8 cellular contexts compared by ENCODE assay signal in genomic region chr1:145845514-145846161, GRCh38. TPM values are rescaled to one million over a fixed set of nuclear protein-coding genes. Genes with fewer than 3 reads are reported as not detected.
DNase-seq lines count a peak whose midpoint lies in the region; ATAC-seq and TF ChIP-seq lines count a peak whose summit lies in the region.

Gene NUDT17, plus strand, starts transcription at chr1:145845630. Its CDS starts 11 bp downstream, at chr1:145845641.

- H3K4me3 ChIP-seq in dorsolateral prefrontal cortex, result peak within 1 kb of the TSS; percentile 45 to 82 (median 66)
- peak within 1 kb of the TSS; percentile 66 for H3K4me3 ChIP-seq in lower lobe of right lung

- DNase-seq in AG08395 (ENCODE audit: low spot score) (peak; percentile 90), NCI-H446 treated with DMSO at 0.1 percent for 48 hours (lab: John Stamatoyannopoulos, UW) (peak; percentile 46), dorsolateral prefrontal cortex (peak; percentile 57 to 79 (median 72)), lower lobe of right lung (peak; percentile 91)
- DNase-seq in activated CD4-positive, alpha-beta T cell treated with anti-CD3 and anti-CD28 coated beads, Interleukin-2, amount 50 U/mL, for 1 hour, result peak; percentile 78
- peak in 2 of 3 donors; percentile 43 to 77 for DNase-seq in stimulated activated CD4-positive, alpha-beta T cell treated with anti-CD3 and anti-CD28 coated beads, TNF-alpha, amount 100 ng/mL, for 48 hours (ENCODE audit: low read depth in 3 of 3)

- peaks cover 26% of the 10 kb centered on the region for H3K4me1 ChIP-seq in lower lobe of right lung

- H3K27ac ChIP-seq in dorsolateral prefrontal cortex (peak within 1 kb of the TSS in 57 of 59 donors; percentile 17 to 89 (median 76)), lower lobe of right lung (peak within 1 kb of the TSS; percentile 60)

- TF ChIP-seq CTCF in dorsolateral prefrontal cortex (IDR thresholded peaks at IDR 0.05 in 54 of 56, conservative IDR thresholded peaks at IDR 0.05 in 2 of 56; ENCODE audit: low read depth in 1 of 56, partially characterized antibody in 56 of 56) (peak; percentile 52 to 95 (median 89)), lower lobe of right lung (IDR thresholded peaks at IDR 0.05) (peak; percentile 91)

- ATAC-seq in GM18861 (IDR thresholded peaks at IDR 0.05; ENCODE audit: unreplicated experiment) (peak; percentile 31), HG03108 (IDR thresholded peaks at IDR 0.05; ENCODE audit: unreplicated experiment) (peak; percentile 51), lower lobe of right lung (peak; percentile 92 to 94)

- intact Hi-C loops in dorsolateral prefrontal cortex (cut with DNase I) (loop anchor here (2.0 to 5.0 kb wide), 3 partner anchors 13 to 167 kb away; partner anchors contain the start of gene PIAS3 (in 1 of the 2)), lower lobe of right lung (cut with DNase I) (no loop called here)

- H3K9me3 ChIP-seq in lower lobe of right lung, result no peaks in the 10 kb centered on the region

- H3K36me3 ChIP-seq in lower lobe of right lung, result peaks cover 65% of the 10 kb centered on the region

- H3K27me3 ChIP-seq in dorsolateral prefrontal cortex (no peaks in the 10 kb centered on the region), lower lobe of right lung (ENCODE audit: low read depth) (no peaks in the 10 kb centered on the region)

RNA-seq across cellular contexts. Expression of gene NUDT17, which starts in this region (rescaled TPM):
- 10 to 100 TPM in 1 of 120 experiments, 1 to 10 TPM in 119; 2.6 to 10.1 (median 5.5) TPM for total RNA-seq in dorsolateral prefrontal cortex
- total RNA-seq in lower lobe of right lung, result 2.5 TPM

Comparison
In these comparisons a context has a peak if more than half of its experiments do, and no peak if none do; other contexts are left out.
1. Peak in every context shown above with its lines: DNase-seq, ATAC-seq, H3K4me3 ChIP-seq and H3K27ac ChIP-seq.
2. ATAC-seq: peak in every context shown above with its lines; median percentile 93 in lower lobe of right lung; 51 in HG03108; 31 in GM18861.